ENCODE assay signal across 35 cellular contexts in genomic region chr15:33146051-33146450, GRCh38. TPM values are rescaled to one million over a fixed set of nuclear protein-coding genes. Genes with fewer than 3 reads are reported as not detected.
DNase-seq lines count a peak whose midpoint lies in the region; ATAC-seq, FAIRE-seq and TF ChIP-seq lines count a peak whose summit lies in the region.
"Had no signal": no experiment of that assay in that cellular context is flagged by ENCODE, and none has a peak within 500 bp of the region (broad histone marks: within the 10 kb centered on the region; RNA-seq: fewer than 3 reads in every experiment).

No MANE protein-coding gene starts in this region.

- WGBS in SK-N-SH (ENCODE audit: low lambda C conversion rate), result 87% methylated on average over 7 of the region's 7 CpGs
- WGBS in upper lobe of left lung, 2 donors, result 56 to 65% methylated on average over 7 of the region's 7 CpGs
- 87 to 93% (median 91%) methylated on average over 7 of the region's 7 CpGs for WGBS in stomach, 5 donors

- H3K9ac ChIP-seq in SK-N-SH (0 out of 2 replicates have a peak overlapping the region, but pooled peaks have one; percentile 5), keratinocyte (ENCODE audit: control insufficient read depth, extremely low read depth, insufficient read depth, low read length) (peak overlapping the region; percentile 39)
- H3K9ac ChIP-seq: GM23248 had no signal

- peak overlapping the region; percentile 96 for H3K27ac Mint-ChIP-seq in MCF 10A (ENCODE audit: low read depth, unreplicated experiment)
- H3K27ac Mint-ChIP-seq: activated B cell treated with CpG ODN at 0.5 μM for 24 hours; activated CD4-positive, alpha-beta T cell treated with anti-CD3 and anti-CD28 coated beads, Interleukin-2, amount 10 ng/mL, durations not matched to agents 7 days and 5 days; effector memory CD8-positive, alpha-beta T cell; natural killer cell; stimulated activated naive B cell treated with anti-CD40 and anti-IgM and Interleukin-4, amounts not matched to agents 10 μg/mL and 1 μg/mL and 100 μg/mL, for 72 hours had no signal

- H3K4me3 ChIP-seq in SK-N-SH (ENCODE audit: low read depth in 2 of 2, low read length in 1 of 2), result no peak overlapping the region
- H3K4me3 ChIP-seq in keratinocyte (ENCODE audit: control insufficient read depth in 2 of 3, extremely low read depth in 1 of 3, insufficient read depth in 2 of 3, low read depth in 1 of 3, low read length in 3 of 3), result no peak overlapping the region
- H3K4me3 ChIP-seq in upper lobe of left lung, result no peak overlapping the region
- H3K4me3 ChIP-seq in stomach, result no peak overlapping the region
- H3K4me3 ChIP-seq: ascending aorta, coronary artery, GM23248, K562, mucosa of descending colon, Peyer's patch, suprapubic skin had no signal

- POLR2A ChIA-PET in SK-N-SH (lab: Yijun Ruan, JAX) (no interaction called here), MCF 10A (lab: Yijun Ruan, JAX) (interaction anchor here (0.6 to 4.0 kb wide), 16 partner anchors 9 to 804 kb away, joined by 3 to 12 read pairs (median 4); partner anchors contain the start of gene FMN1)

- TF ChIP-seq POLR2A in upper lobe of left lung (IDR thresholded peaks at IDR 0.05), result no peak
- TF ChIP-seq POLR2A in stomach (IDR thresholded peaks at IDR 0.05), result no peak

- H3K36me3 ChIP-seq in SK-N-SH (replicated peaks in 1 of 2; ENCODE audit: control insufficient read depth in 1 of 2, insufficient read depth in 2 of 2, low read length in 1 of 2) (peaks cover 0 to 25% of the 10 kb centered on the region in 2 experiments), keratinocyte (ENCODE audit: control insufficient read depth in 2 of 2, extremely low read depth in 1 of 2, insufficient read depth in 2 of 2, low read length in 2 of 2) (no peaks in the 10 kb centered on the region), upper lobe of left lung (no peaks in the 10 kb centered on the region), stomach (no peaks in the 10 kb centered on the region)
- H3K36me3 ChIP-seq: ascending aorta, Peyer's patch, suprapubic skin had no signal

- peaks cover 7% of the 10 kb centered on the region for H3K9me3 Mint-ChIP-seq in MCF 10A (ENCODE audit: unreplicated experiment)
- H3K9me3 Mint-ChIP-seq: activated B cell treated with CpG ODN at 0.5 μM for 24 hours; activated CD4-positive, alpha-beta T cell treated with anti-CD3 and anti-CD28 coated beads, Interleukin-2, amount 10 ng/mL, durations not matched to agents 7 days and 5 days; CD14-positive monocyte; effector memory CD8-positive, alpha-beta T cell; natural killer cell; stimulated activated naive B cell treated with anti-CD40 and anti-IgM and Interleukin-4, amounts not matched to agents 10 μg/mL and 1 μg/mL and 100 μg/mL, for 72 hours had no signal

- no peaks in the 10 kb centered on the region for H3K9me2 ChIP-seq in SK-N-SH

- H3K27me3 ChIP-seq in SK-N-SH (ENCODE audit: insufficient read depth), result no peaks in the 10 kb centered on the region
- H3K27me3 ChIP-seq in keratinocyte (ENCODE audit: control insufficient read depth, extremely low read depth, insufficient read depth, low read length), result no peaks in the 10 kb centered on the region
- no peaks in the 10 kb centered on the region for H3K27me3 ChIP-seq in upper lobe of left lung
- peaks cover 0 to 9% (median 0%) of the 10 kb centered on the region in 3 donors for H3K27me3 ChIP-seq in stomach
- H3K27me3 ChIP-seq: ascending aorta, Peyer's patch, suprapubic skin had no signal

- no peak for DNase-seq in SK-N-SH
- DNase-seq in MCF 10A (ENCODE audit: unreplicated experiment), result no peak
- DNase-seq in keratinocyte (ENCODE audit: low read depth, low spot score), result no peak
- DNase-seq in upper lobe of left lung, result no peak
- DNase-seq in NCI-H128 (lab: John Stamatoyannopoulos, UW; ENCODE audit: unreplicated experiment), result no peak
- no peak for DNase-seq in GOT3 (lab: John Stamatoyannopoulos, UW)
- DNase-seq in stomach, result no peak
- DNase-seq: activated B cell treated with CpG ODN at 0.5 μM for 24 hours; activated CD4-positive, alpha-beta T cell treated with anti-CD3 and anti-CD28 coated beads, Interleukin-2, amount 10 ng/mL, durations not matched to agents 7 days and 5 days; activated effector memory CD4-positive, alpha-beta T cell treated with anti-CD3 and anti-CD28 coated beads, Interleukin-2, amount 50 U/mL, for 16 hours; activated T-cell treated with anti-CD3 and anti-CD28 coated beads, Interleukin-2, amount 50 U/mL, for 1 hour; caudate nucleus; effector memory CD8-positive, alpha-beta T cell; GM23248; head of caudate nucleus; kidney; mucosa of descending colon; natural killer cell; NCI-H1105 treated with DMSO at 0.1 percent for 48 hours; NCI-H2029; NCI-H524 treated with DMSO at 0.1 percent for 48 hours; Peyer's patch; SHP77 treated with DMSO at 0.1 percent for 48 hours; stimulated activated naive B cell treated with anti-CD40 and anti-IgM and Interleukin-4, amounts not matched to agents 10 μg/mL and 1 μg/mL and 100 μg/mL, for 72 hours; SW 1271 had no signal

- ATAC-seq in SK-N-SH treated with all-trans-retinoic acid at 6 μM for 48 hours (no peak), upper lobe of left lung (ENCODE audit: low FRiP score in 2 of 2) (peak; percentile 48 to 58)
- ATAC-seq: effector memory CD8-positive, alpha-beta T cell; K562; mucosa of descending colon; natural killer cell; stimulated activated naive B cell treated with anti-CD40 and anti-IgM and Interleukin-4, amounts not matched to agents 10 μg/mL and 1 μg/mL and 100 μg/mL, for 72 hours had no signal

- H4K20me1 ChIP-seq in SK-N-SH (ENCODE audit: insufficient read depth) (peaks cover 18% of the 10 kb centered on the region; the same call in 1 of the 2 replicates), keratinocyte (ENCODE audit: control insufficient read depth, extremely low read depth, insufficient read depth, low read length) (no peaks in the 10 kb centered on the region)

- CTCF ChIA-PET in SK-N-SH (lab: Yijun Ruan, JAX), result interaction anchor here (0.7 to 1.4 kb wide), 4 partner anchors 58 to 555 kb away, joined by 3 to 5 read pairs (median 4); no protein-coding TSS in a partner anchor
- CTCF ChIA-PET in MCF 10A (lab: Yijun Ruan, JAX), result interaction anchor here (0.6 to 2.7 kb wide), 5 partner anchors 13 to 125 kb away, joined by 3 to 22 read pairs (median 4); partner anchors contain the start of gene FMN1

- peak; percentile 46 for FAIRE-seq in keratinocyte (lab: Jason Lieb, UNC)
- FAIRE-seq: K562, kidney, urothelium cell line had no signal

- intact Hi-C loops in MCF 10A (cut with micrococcal nuclease), result no loop called here
- intact Hi-C loops in stomach (cut with DNase I; ENCODE audit: low total_unique reads), result no loop called here

- H3K4me1 ChIP-seq in SK-N-SH (ENCODE audit: control insufficient read depth in 1 of 2, insufficient read depth in 2 of 2, low read depth in 1 of 2, low read length in 1 of 2) (peaks cover 0 to 25% of the 10 kb centered on the region in 2 experiments; a peak in 2 of 4 replicates), keratinocyte (ENCODE audit: control insufficient read depth, extremely low read depth, insufficient read depth, low read length) (peaks cover 14% of the 10 kb centered on the region), upper lobe of left lung (peaks cover 0 to 20% (median 12%) of the 10 kb centered on the region in 4 donors), stomach (no peaks in the 10 kb centered on the region)
- H3K4me1 ChIP-seq: ascending aorta, suprapubic skin had no signal

- H3K4me1 Mint-ChIP-seq in MCF 10A (ENCODE audit: insufficient read depth, unreplicated experiment), result peaks cover 17% of the 10 kb centered on the region

- TF ChIP-seq EP300 in SK-N-SH (IDR thresholded peaks at IDR 0.05; ENCODE audit: borderline replicate concordance in 1 of 2, low read depth in 1 of 2, low read length in 1 of 2) (no peak), upper lobe of left lung (IDR thresholded peaks at IDR 0.05) (peak in 1 of 4 donors; percentile 43), stomach (IDR thresholded peaks at IDR 0.05) (no peak)

- H3K4me3 Mint-ChIP-seq in MCF 10A (ENCODE audit: unreplicated experiment), result no peak overlapping the region
- H3K4me3 Mint-ChIP-seq: activated B cell treated with CpG ODN at 0.5 μM for 24 hours; activated CD4-positive, alpha-beta T cell treated with anti-CD3 and anti-CD28 coated beads, Interleukin-2, amount 10 ng/mL, durations not matched to agents 7 days and 5 days; effector memory CD8-positive, alpha-beta T cell; natural killer cell; stimulated activated naive B cell treated with anti-CD40 and anti-IgM and Interleukin-4, amounts not matched to agents 10 μg/mL and 1 μg/mL and 100 μg/mL, for 72 hours had no signal

- BruUV-seq in MCF 10A (replicated peaks; lab: Mats Ljungman, UMichigan), result TSS peak; percentile 99

- H2AFZ ChIP-seq in SK-N-SH (ENCODE audit: low read depth), result no peak overlapping the region
- peak overlapping the region; percentile 73 for H2AFZ ChIP-seq in keratinocyte (ENCODE audit: control insufficient read depth, low read length)
- H2AFZ ChIP-seq: GM23248 had no signal

- dilution Hi-C loops in keratinocyte (cut with MboI; ENCODE audit: extremely low pct_ligation_motif_present, low sequenced_read_pairs), result no loop called here

- TF ChIP-seq CTCF in SK-N-SH (IDR thresholded peaks at IDR 0.05), result no peak
- no peak for TF ChIP-seq CTCF in MCF 10A (IDR thresholded peaks at IDR 0.05; ENCODE audit: unreplicated experiment)
- TF ChIP-seq CTCF in keratinocyte (optimal IDR thresholded peaks at IDR 0.05 in 1 of 3, IDR thresholded peaks at IDR 0.05 in 1 of 3, conservative IDR thresholded peaks at IDR 0.05 in 1 of 3; ENCODE audit: extremely low read depth in 1 of 3, insufficient read depth in 2 of 3, low read length in 3 of 3), result no peak
- no peak for TF ChIP-seq CTCF in upper lobe of left lung (IDR thresholded peaks at IDR 0.05)
- no peak for TF ChIP-seq CTCF in stomach (IDR thresholded peaks at IDR 0.05)

- H3K27me3 Mint-ChIP-seq in MCF 10A (ENCODE audit: insufficient read depth, unreplicated experiment), result no peaks in the 10 kb centered on the region
- H3K27me3 Mint-ChIP-seq: activated B cell treated with CpG ODN at 0.5 μM for 24 hours had no signal

- no peak for TF ChIP-seq RAD21 in SK-N-SH (IDR thresholded peaks at IDR 0.05; ENCODE audit: low read length)

- H3K9me3 ChIP-seq in SK-N-SH (no peaks in the 10 kb centered on the region), keratinocyte (ENCODE audit: control insufficient read depth, low read depth, low read length) (no peaks in the 10 kb centered on the region), upper lobe of left lung (no peaks in the 10 kb centered on the region), stomach (no peaks in the 10 kb centered on the region)
- H3K9me3 ChIP-seq: ascending aorta, Caco-2, mucosa of descending colon, Peyer's patch, suprapubic skin had no signal

- peaks cover 14% of the 10 kb centered on the region for H3F3A ChIP-seq in SK-N-SH (replicated peaks; ENCODE audit: insufficient read depth)

- H3K4me2 ChIP-seq in SK-N-SH (peak overlapping the region; percentile 58; the same call in 1 of the 2 replicates), keratinocyte (ENCODE audit: control insufficient read depth, extremely low read depth, insufficient read depth, low read depth, low read length) (peak overlapping the region; percentile 58)

- H3K9me1 ChIP-seq in keratinocyte (ENCODE audit: control insufficient read depth, extremely low read depth, insufficient read depth, low read length), result no peaks in the 10 kb centered on the region

- peaks cover 11% of the 10 kb centered on the region for H3K36me3 Mint-ChIP-seq in MCF 10A (ENCODE audit: insufficient read depth, unreplicated experiment)
- H3K36me3 Mint-ChIP-seq: natural killer cell; stimulated activated naive B cell treated with anti-CD40 and anti-IgM and Interleukin-4, amounts not matched to agents 10 μg/mL and 1 μg/mL and 100 μg/mL, for 72 hours had no signal

- H3K27ac ChIP-seq in SK-N-SH (ENCODE audit: low read depth in 2 of 2, low read length in 1 of 2), result peak overlapping the region; percentile 36 to 99; a peak in 2 of 4 replicates
- H3K27ac ChIP-seq in keratinocyte (ENCODE audit: control insufficient read depth, insufficient read depth, low read length), result peak overlapping the region; percentile 75
- peak overlapping the region; percentile 22 to 69 (median 50) for H3K27ac ChIP-seq in upper lobe of left lung
- H3K27ac ChIP-seq in stomach, result no peak overlapping the region
- H3K27ac ChIP-seq: 22Rv1, ascending aorta, coronary artery, GM23248, Peyer's patch, suprapubic skin had no signal

- H3K79me2 ChIP-seq in SK-N-SH (ENCODE audit: insufficient read depth) (peaks cover 100% of the 10 kb centered on the region), keratinocyte (ENCODE audit: control insufficient read depth, insufficient read depth, low read length) (no peaks in the 10 kb centered on the region)

RNA-seq across cellular contexts. Expression of gene FMN1, which starts 48.5 kb away (rescaled TPM):
- polyA plus RNA-seq in SK-N-SH (2012; rRNA removed), result 9.1 and 10.5 TPM in 2 replicates
- 8.4 and 10.0 TPM in 2 replicates for polyA plus RNA-seq in SK-N-SH (2012; cell fraction: cytosol; rRNA removed)
- polyA plus RNA-seq in SK-N-SH (2012; cell fraction: nucleus; rRNA removed), result 23.3 and 34.7 TPM in 2 replicates
- 1.2 and 1.6 TPM in 2 replicates for total RNA-seq in MCF 10A (2022)
- polyA plus RNA-seq in keratinocyte, result 0.15 to 0.71 TPM (median 0.40 TPM) in 3 replicates
- polyA plus RNA-seq in keratinocyte (2011; ENCODE audit: low read depth), result 1.9 TPM
- polyA plus RNA-seq in keratinocyte (2011; cell fraction: cytosol; rRNA removed), result 0.27 and 0.36 TPM in 2 replicates
- 0.63 and 1.6 TPM in 2 replicates for polyA plus RNA-seq in keratinocyte (2011; cell fraction: nucleus; rRNA removed)
- polyA plus RNA-seq in keratinocyte (2012; ENCODE audit: low replicate concordance), result 0.62 and 0.93 TPM in 2 replicates
- 0.92 to 3.3 TPM (median 1.2 TPM) in 3 replicates for polyA minus RNA-seq in keratinocyte
- 1.3 TPM for polyA minus RNA-seq in keratinocyte (2011; cell fraction: cytosol; rRNA and poly(A)+ RNA removed)
- 2.7 and 2.8 TPM in 2 replicates for polyA minus RNA-seq in keratinocyte (2011; cell fraction: nucleus; rRNA and poly(A)+ RNA removed)
- 100 to 1,000 TPM in 1 of 6 donors, 10 to 100 TPM in 5; 20.2 to 176 (median 53.8) TPM for total RNA-seq in upper lobe of left lung
- total RNA-seq in stomach, result 10 to 100 TPM; 16.5 to 58.0 (median 40.8) TPM
- polyA plus RNA-seq in stomach, result 1 to 10 TPM in 2 of 3 donors, under 1 TPM in 1; 0.40 to 4.1 (median 1.7) TPM
- total RNA-seq: G401 had no signal

Comparison
In these comparisons a context has a peak if more than half of its experiments do, and no peak if none do; other contexts are left out.
1. H3K27ac ChIP-seq: peak in SK-N-SH (2 of 2), keratinocyte (single experiment) and upper lobe of left lung (4 of 4); none in stomach (0 of 5).